In the genomic region with DNA sequence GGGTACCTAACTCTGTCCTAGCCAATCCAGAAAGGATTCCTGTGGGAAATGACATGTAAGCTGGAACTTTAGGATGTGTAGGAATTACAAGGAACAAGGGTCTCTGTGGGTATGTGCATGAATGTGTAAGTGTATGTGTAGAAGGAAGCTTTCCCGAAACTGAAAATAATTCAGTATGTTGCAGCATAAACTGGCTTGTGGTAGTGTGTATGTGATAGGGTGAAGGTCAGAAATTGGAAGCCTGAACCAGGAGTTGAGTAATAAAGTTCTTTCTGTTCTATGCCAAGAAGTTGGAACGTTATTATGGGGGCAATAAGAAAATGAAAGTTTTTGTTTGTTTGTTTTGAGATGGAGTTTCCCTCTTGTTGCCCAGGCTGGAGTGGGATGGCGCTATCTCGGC, we compare ENCODE assay signal across 28 cellular contexts.
"Had no signal": no experiment of that assay in that cellular context is flagged by ENCODE, and none has a peak within 500 bp of the region (broad histone marks: within the 10 kb centered on the region; RNA-seq: fewer than 3 reads in every experiment).

No MANE protein-coding gene starts in this region.

- H2AFZ ChIP-seq: hepatocyte had no signal

- ATAC-seq: esophagus mucosa; foreskin keratinocyte; gastroesophageal sphincter; heart left ventricle; lower lobe of right lung; stimulated activated memory B cell treated with anti-CD40 and anti-IgM and Interleukin-4, amounts not matched to agents 10 μg/mL and 1 μg/mL and 100 μg/mL, for 72 hours; stimulated activated naive CD8-positive, alpha-beta T cell treated with anti-CD3 and anti-CD28 coated beads, Interleukin-15, Interleukin-2, amounts not matched to agents 100 U/mL and 50 U/mL, for 24 hours had no signal

- H3K36me3 Mint-ChIP-seq: memory B cell; naive B cell; stimulated activated memory B cell treated with anti-CD40 and anti-IgM and Interleukin-4, amounts not matched to agents 10 μg/mL and 1 μg/mL and 100 μg/mL, for 72 hours had no signal

- H3K4me1 Mint-ChIP-seq: naive B cell; nephron; stimulated activated memory B cell treated with anti-CD40 and anti-IgM and Interleukin-4, amounts not matched to agents 10 μg/mL and 1 μg/mL and 100 μg/mL, for 72 hours had no signal

- H3K27me3 ChIP-seq: colonic mucosa, foreskin keratinocyte, gastroesophageal sphincter, heart left ventricle, hepatocyte, right atrium auricular region, sigmoid colon, spleen, tibial nerve, upper lobe of left lung had no signal

- H3K27ac ChIP-seq: colonic mucosa, epithelial cell of prostate, foreskin keratinocyte, gastroesophageal sphincter, heart left ventricle, hepatocyte, left ventricle myocardium inferior, lower lobe of right lung, prostate gland, right atrium auricular region, sigmoid colon, spleen, thoracic aorta, tibial nerve, upper lobe of left lung had no signal

- H3K27ac Mint-ChIP-seq: dendritic cell treated with granulocyte-macrophage colony-stimulating factor and Interleukin-4, amounts not matched to agents 40 ng/mL and 50 ng/mL, for 4 days; endodermal cell; memory B cell; naive B cell; nephron; stimulated activated memory B cell treated with anti-CD40 and anti-IgM and Interleukin-4, amounts not matched to agents 10 μg/mL and 1 μg/mL and 100 μg/mL, for 72 hours had no signal

- H3K4me3 Mint-ChIP-seq: dendritic cell treated with granulocyte-macrophage colony-stimulating factor and Interleukin-4, amounts not matched to agents 40 ng/mL and 50 ng/mL, for 4 days; endodermal cell; memory B cell; naive B cell; nephron; stimulated activated memory B cell treated with anti-CD40 and anti-IgM and Interleukin-4, amounts not matched to agents 10 μg/mL and 1 μg/mL and 100 μg/mL, for 72 hours had no signal

- H3K27me3 Mint-ChIP-seq: dendritic cell treated with granulocyte-macrophage colony-stimulating factor and Interleukin-4, amounts not matched to agents 40 ng/mL and 50 ng/mL, for 4 days; stimulated activated memory B cell treated with anti-CD40 and anti-IgM and Interleukin-4, amounts not matched to agents 10 μg/mL and 1 μg/mL and 100 μg/mL, for 72 hours had no signal

- H3K79me2 ChIP-seq: hepatocyte had no signal

- H3K4me1 ChIP-seq: colonic mucosa, foreskin keratinocyte, gastroesophageal sphincter, lower lobe of right lung, prostate gland, right atrium auricular region, sigmoid colon, spleen, tibial nerve, upper lobe of left lung had no signal

- H3K4me2 ChIP-seq: hepatocyte had no signal

- H3K36me3 ChIP-seq: colonic mucosa, gastroesophageal sphincter, heart left ventricle, left ventricle myocardium inferior, lower lobe of right lung, prostate gland, right atrium auricular region, sigmoid colon, spleen, thoracic aorta, tibial nerve, upper lobe of left lung had no signal

- H3K4me3 ChIP-seq: colonic mucosa, gastroesophageal sphincter, heart left ventricle, hepatocyte, left ventricle myocardium inferior, lower lobe of right lung, prostate gland, right atrium auricular region, sigmoid colon, spleen, thoracic aorta, tibial nerve, upper lobe of left lung had no signal

- H3K9me3 Mint-ChIP-seq: endodermal cell, nephron had no signal

- DNase-seq: colonic mucosa; effector CD8-positive, alpha-beta T cell; endodermal cell; foreskin keratinocyte; heart left ventricle; kidney; left ventricle myocardium inferior; lower lobe of right lung; naive B cell; nucleus accumbens; sigmoid colon; spleen; stimulated activated CD4-positive, alpha-beta T cell treated with anti-CD3 and anti-CD28 coated beads, Interleukin-4, amount 100 ng/mL, for 4 hours; stimulated activated naive CD8-positive, alpha-beta T cell treated with anti-CD3 and anti-CD28 coated beads, Interleukin-15, Interleukin-2, amounts not matched to agents 100 U/mL and 50 U/mL, for 24 hours; substantia nigra; upper lobe of left lung had no signal

- H3K9me3 ChIP-seq: colonic mucosa, gastroesophageal sphincter, heart left ventricle, lower lobe of right lung, prostate gland, right atrium auricular region, sigmoid colon, thoracic aorta, tibial nerve, upper lobe of left lung had no signal
